ENCODE assay signal across 8 cellular contexts in the genomic region with DNA sequence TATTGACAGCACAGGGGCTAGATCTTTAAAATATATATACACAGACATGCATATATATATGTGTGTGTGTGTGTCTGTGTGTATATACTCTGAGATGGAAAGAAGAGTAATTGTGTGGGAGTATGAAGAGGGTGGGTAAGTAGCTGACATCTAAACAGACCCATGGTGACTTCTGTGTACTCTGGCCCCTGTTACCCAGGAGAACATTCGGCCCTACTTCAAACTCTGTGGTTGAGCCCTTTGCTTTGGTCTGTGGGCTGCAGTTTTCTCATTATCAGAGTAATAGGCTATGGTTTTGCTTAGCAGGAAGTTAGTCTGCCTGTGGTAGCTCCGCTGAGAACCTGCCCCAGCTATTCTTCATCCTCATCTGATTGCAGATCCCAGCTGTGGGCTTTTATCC.
DNase-seq lines count a peak whose midpoint lies in the region; ATAC-seq and TF ChIP-seq lines count a peak whose summit lies in the region.

No MANE protein-coding gene starts in this region.

- H3K36me3 Mint-ChIP-seq in activated T-cell treated with anti-CD3 and anti-CD28 coated beads, Interleukin-2, amount 50 U/mL, for 72 hours (ENCODE audit: insufficient read depth in 2 of 2): peaks cover 9 to 28% of the 10 kb centered on the region in 2 donors
- H3K36me3 Mint-ChIP-seq in naive thymus-derived CD8-positive, alpha-beta T cell: peaks cover 14 to 33% (median 29%) of the 10 kb centered on the region in 3 donors

- H3K27me3 ChIP-seq in foreskin keratinocyte (no peaks in the 10 kb centered on the region), PC-3 (ENCODE audit: low read length) (no peaks in the 10 kb centered on the region)

- DNase-seq in GM12865 (ENCODE audit: low read depth) (peak; percentile 91), foreskin keratinocyte (no peak), NCI-H2029 treated with DMSO at 0.1 percent for 48 hours (lab: John Stamatoyannopoulos, UW) (no peak), PC-3 (no peak)
- DNase-seq in activated T-cell treated with anti-CD3 and anti-CD28 coated beads, Interleukin-2, amount 50 U/mL, for 72 hours: peak; percentile 57 to 64
- peak in 8 of 10 donors; percentile 12 to 59 (median 43) for DNase-seq in naive thymus-derived CD8-positive, alpha-beta T cell

- no peak overlapping the region for H3K4me2 ChIP-seq in PC-3 (ENCODE audit: low read length)

- H3K9ac ChIP-seq in PC-3 (ENCODE audit: low read length): no peak overlapping the region

- H2AFZ ChIP-seq in PC-3 (ENCODE audit: low read length): no peak overlapping the region

- H3K9me3 ChIP-seq in KOPT-K1 (ENCODE audit: insufficient read depth, low read length, poor library complexity, severe bottlenecking) (peaks cover 10% of the 10 kb centered on the region), PC-3 (ENCODE audit: low read length) (no peaks in the 10 kb centered on the region)

- H3K9me3 Mint-ChIP-seq in activated T-cell treated with anti-CD3 and anti-CD28 coated beads, Interleukin-2, amount 50 U/mL, for 72 hours: peaks cover 5% of the 10 kb centered on the region in 2 donors
- peaks cover 0 to 15% (median 1%) of the 10 kb centered on the region in 9 donors for H3K9me3 Mint-ChIP-seq in naive thymus-derived CD8-positive, alpha-beta T cell

- TF ChIP-seq CTCF in GM12865 (IDR thresholded peaks at IDR 0.05; ENCODE audit: insufficient read depth, low read depth, low read length, missing control alignments) (no peak), foreskin keratinocyte (conservative IDR thresholded peaks at IDR 0.05) (no peak), PC-3 (conservative IDR thresholded peaks at IDR 0.05; ENCODE audit: low read depth, low read length) (no peak)

- H3K79me2 ChIP-seq in PC-3 (ENCODE audit: low read length): 0 out of 2 replicates have a peak, but pooled peaks cover 3% of the 10 kb centered on the region

- BruUV-seq in PC-3 (replicated peaks; lab: Mats Ljungman, UMichigan): no TSS peak

- no peaks in the 10 kb centered on the region for H4K20me1 ChIP-seq in PC-3 (ENCODE audit: low read length)

- no peaks in the 10 kb centered on the region for H3K27me3 Mint-ChIP-seq in activated T-cell treated with anti-CD3 and anti-CD28 coated beads, Interleukin-2, amount 50 U/mL, for 72 hours (ENCODE audit: low read depth)
- no peaks in the 10 kb centered on the region for H3K27me3 Mint-ChIP-seq in naive thymus-derived CD8-positive, alpha-beta T cell

- POLR2A ChIA-PET in naive thymus-derived CD8-positive, alpha-beta T cell (lab: Charles Lee): interaction anchor here (1.9 to 4.3 kb wide), 3 partner anchors 10 to 37 kb away, joined by 5 to 24 read pairs (median 13); no protein-coding TSS in a partner anchor
- POLR2A ChIA-PET in PC-3 (lab: Charles Lee; ENCODE audit: unreplicated experiment): interaction anchor here (0.5 kb wide), 1 partner anchor 24 kb away, joined by 3 read pairs; no protein-coding TSS in a partner anchor

- H3K36me3 ChIP-seq in KOPT-K1 (ENCODE audit: insufficient read depth, low read length) (peaks cover 7% of the 10 kb centered on the region), PC-3 (ENCODE audit: low read depth, low read length) (no peaks in the 10 kb centered on the region)

- no peaks in the 10 kb centered on the region for H3K9me2 ChIP-seq in PC-3 (replicated peaks; ENCODE audit: low read length)

- peaks cover 41% of the 10 kb centered on the region for H3K4me1 Mint-ChIP-seq in activated T-cell treated with anti-CD3 and anti-CD28 coated beads, Interleukin-2, amount 50 U/mL, for 72 hours (ENCODE audit: low read depth)
- peaks cover 28 to 79% (median 68%) of the 10 kb centered on the region in 4 donors for H3K4me1 Mint-ChIP-seq in naive thymus-derived CD8-positive, alpha-beta T cell

- peak overlapping the region; percentile 73 for H3K27ac Mint-ChIP-seq in activated T-cell treated with anti-CD3 and anti-CD28 coated beads, Interleukin-2, amount 50 U/mL, for 72 hours
- peak overlapping the region; percentile 82 to 96 (median 90) for H3K27ac Mint-ChIP-seq in naive thymus-derived CD8-positive, alpha-beta T cell

- intact Hi-C loops in PC-3 (cut with micrococcal nuclease): no loop called here

- H3K4me3 Mint-ChIP-seq in activated T-cell treated with anti-CD3 and anti-CD28 coated beads, Interleukin-2, amount 50 U/mL, for 72 hours: peak overlapping the region; percentile 53 to 82
- peak overlapping the region; percentile 33 to 81 (median 72) for H3K4me3 Mint-ChIP-seq in naive thymus-derived CD8-positive, alpha-beta T cell

- no peaks in the 10 kb centered on the region for H3F3A ChIP-seq in PC-3 (ENCODE audit: low read length, unreplicated experiment)

- H3K27ac ChIP-seq in KOPT-K1 (ENCODE audit: low read depth, low read length, poor library complexity, severe bottlenecking) (peak overlapping the region; percentile 59), foreskin keratinocyte (no peak overlapping the region), PC-3 (ENCODE audit: low read length) (no peak overlapping the region)

- ATAC-seq in GM21528 (IDR thresholded peaks at IDR 0.05; ENCODE audit: low FRiP score, unreplicated experiment) (peak; percentile 78), foreskin keratinocyte (no peak), PC-3 (no peak)
- peak; percentile 88 to 94 for ATAC-seq in activated T-cell treated with anti-CD3 and anti-CD28 coated beads, Interleukin-2, amount 50 U/mL, for 72 hours (replicated peaks in 1 of 2)
- peak; percentile 75 to 82 for ATAC-seq in naive thymus-derived CD8-positive, alpha-beta T cell

- H3K4me3 ChIP-seq in GM12865 (ENCODE audit: low read depth, low read length) (peak overlapping the region; percentile 39), PC-3 (ENCODE audit: low read length) (no peak overlapping the region)

- CTCF ChIA-PET in PC-3 (lab: Charles Lee): no interaction called here

- H3K4me1 ChIP-seq in foreskin keratinocyte (peaks cover 16% of the 10 kb centered on the region), PC-3 (ENCODE audit: insufficient read depth, low read length) (no peaks in the 10 kb centered on the region)

Comparison
In these comparisons a context has a peak if more than half of its experiments do, and no peak if none do; other contexts are left out.
1. DNase-seq: peak in GM12865 (single experiment), activated T-cell treated with anti-CD3 and anti-CD28 coated beads, Interleukin-2, amount 50 U/mL, for 72 hours (2 of 2) and naive thymus-derived CD8-positive, alpha-beta T cell (8 of 10); none in foreskin keratinocyte (0 of 2), NCI-H2029 treated with DMSO at 0.1 percent for 48 hours (single experiment) and PC-3 (single experiment).
2. ATAC-seq: peak in GM21528 (single experiment), activated T-cell treated with anti-CD3 and anti-CD28 coated beads, Interleukin-2, amount 50 U/mL, for 72 hours (2 of 2) and naive thymus-derived CD8-positive, alpha-beta T cell (2 of 2); none in foreskin keratinocyte (single experiment) and PC-3 (single experiment).